In genomic region chr6:170128346-170128745, GRCh38 we compare ENCODE assay signal across 30 cellular contexts.
DNase-seq lines count a peak whose midpoint lies in the region; ATAC-seq, FAIRE-seq and TF ChIP-seq lines count a peak whose summit lies in the region.
"Had no signal": no experiment of that assay in that cellular context is flagged by ENCODE, and none has a peak within 500 bp of the region (broad histone marks: within the 10 kb centered on the region; RNA-seq: fewer than 3 reads in every experiment).

No MANE protein-coding gene starts in this region.

- H3K27me3 Mint-ChIP-seq in CD14-positive monocyte (ENCODE audit: low read depth in 3 of 3): peaks cover 3 to 6% (median 3%) of the 10 kb centered on the region in 3 donors
- H3K27me3 Mint-ChIP-seq in Calu3 (ENCODE audit: unreplicated experiment): no peaks in the 10 kb centered on the region

- WGBS in suprapubic skin: 91% methylated on average over 10 of the region's 10 CpGs

- peaks cover 6% of the 10 kb centered on the region for H3K27me3 ChIP-seq in suprapubic skin
- H3K27me3 ChIP-seq: thyroid gland had no signal

- BruUV-seq in Calu3 (replicated peaks; lab: Mats Ljungman, UMichigan): no TSS peak

- H3K36me3 ChIP-seq in kidney (ENCODE audit: control insufficient read depth in 1 of 2, insufficient read depth in 2 of 2, low read length in 2 of 2) (no peaks in the 10 kb centered on the region), suprapubic skin (no peaks in the 10 kb centered on the region), mucosa of descending colon (ENCODE audit: low read depth) (no peaks in the 10 kb centered on the region)
- H3K36me3 ChIP-seq: thyroid gland had no signal

- no peak for FAIRE-seq in kidney (lab: Jason Lieb, UNC)
- FAIRE-seq: HepG2, TTC549 had no signal

- H3K4me1 Mint-ChIP-seq in CD14-positive monocyte (no peaks in the 10 kb centered on the region), Calu3 (ENCODE audit: low read depth, unreplicated experiment) (no peaks in the 10 kb centered on the region)
- H3K4me1 Mint-ChIP-seq: T-helper 17 cell had no signal

- peak; percentile 15 for DNase-seq in CD14-positive monocyte (ENCODE audit: low spot score)
- peak; percentile 28 for DNase-seq in activated CD8-positive, alpha-beta memory T cell treated with anti-CD3 and anti-CD28 coated beads, Interleukin-2, amount 50 U/mL, for 48 hours
- DNase-seq in kidney: peak; percentile 37
- DNase-seq in suprapubic skin (ENCODE audit: low spot score in 2 of 2): peak; percentile 13 to 65
- no peak for DNase-seq in mucosa of descending colon
- DNase-seq in Calu3: no peak
- no peak for DNase-seq in pons (ENCODE audit: low spot score)
- DNase-seq: anterior cingulate cortex; C1 segment of cervical spinal cord; Caco-2; DMS79; effector memory CD4-positive, alpha-beta T cell; erythroblast; GF-D8; Karpas-422; midbrain; NCI-H1417 treated with DMSO at 0.1 percent for 48 hours; NCI-H2081 treated with DMSO at 0.1 percent for 48 hours; NCI-H226; NCI-H526 treated with DMSO at 0.1 percent for 48 hours; PC-3; SK-N-SH; stimulated activated naive CD4-positive, alpha-beta T cell treated with Interleukin-2 at 50 U/mL for 16 hours; T-helper 17 cell; thyroid gland had no signal

- H3K4me3 Mint-ChIP-seq in CD14-positive monocyte (no peak overlapping the region), Calu3 (ENCODE audit: low read depth, unreplicated experiment) (no peak overlapping the region)
- H3K4me3 Mint-ChIP-seq: activated naive CD8-positive, alpha-beta T cell; naive thymus-derived CD4-positive, alpha-beta T cell; T-helper 17 cell had no signal

- peaks cover 0 to 2% of the 10 kb centered on the region in 2 donors for H3K4me1 ChIP-seq in kidney (ENCODE audit: control insufficient read depth in 1 of 2, insufficient read depth in 1 of 2, low read depth in 1 of 2, low read length in 2 of 2)
- H3K4me1 ChIP-seq in suprapubic skin: peaks cover 17% of the 10 kb centered on the region
- H3K4me1 ChIP-seq in mucosa of descending colon (ENCODE audit: low read depth): no peaks in the 10 kb centered on the region

- TF ChIP-seq EP300 in suprapubic skin (IDR thresholded peaks at IDR 0.05): no peak

- no peak for TF ChIP-seq POLR2A in suprapubic skin (IDR thresholded peaks at IDR 0.05)

- ATAC-seq in mucosa of descending colon: no peak
- ATAC-seq: HepG2; naive thymus-derived CD4-positive, alpha-beta T cell; PC-3; T-helper 17 cell had no signal

- H3K9ac ChIP-seq in kidney (ENCODE audit: low read length in 2 of 2): no peak overlapping the region
- H3K9ac ChIP-seq: SK-N-SH had no signal

- H3K4me3 ChIP-seq in kidney (ENCODE audit: low read length in 2 of 2) (no peak overlapping the region), suprapubic skin (no peak overlapping the region), mucosa of descending colon (no peak overlapping the region)
- H3K4me3 ChIP-seq: coronary artery, thyroid gland had no signal

- no peaks in the 10 kb centered on the region for H3K36me3 Mint-ChIP-seq in CD14-positive monocyte
- no peaks in the 10 kb centered on the region for H3K36me3 Mint-ChIP-seq in Calu3 (ENCODE audit: insufficient read depth, unreplicated experiment)
- H3K36me3 Mint-ChIP-seq: activated naive CD8-positive, alpha-beta T cell; naive thymus-derived CD4-positive, alpha-beta T cell had no signal

- H3K9me3 Mint-ChIP-seq in CD14-positive monocyte (peaks cover 0 to 3% (median 0%) of the 10 kb centered on the region in 7 donors), Calu3 (ENCODE audit: low read depth, unreplicated experiment) (no peaks in the 10 kb centered on the region)

- no peak for TF ChIP-seq CTCF in CD14-positive monocyte (IDR thresholded peaks at IDR 0.05)
- no peak for TF ChIP-seq CTCF in kidney (IDR thresholded peaks at IDR 0.05; ENCODE audit: borderline replicate concordance, extremely low read depth, insufficient read depth)
- TF ChIP-seq CTCF in suprapubic skin (IDR thresholded peaks at IDR 0.05): no peak
- no peak for TF ChIP-seq CTCF in mucosa of descending colon (IDR thresholded peaks at IDR 0.05)
- TF ChIP-seq CTCF in Calu3 (IDR thresholded peaks at IDR 0.05; ENCODE audit: unreplicated experiment): no peak

- H3K27ac ChIP-seq in kidney (ENCODE audit: low read depth in 2 of 2, low read length in 2 of 2): no peak overlapping the region
- H3K27ac ChIP-seq in suprapubic skin: no peak overlapping the region
- H3K27ac ChIP-seq: coronary artery, thyroid gland had no signal

- CTCF ChIA-PET in Calu3 (lab: Charles Lee): interaction anchor here (0.6 kb wide), 1 partner anchor 39 kb away, joined by 3 read pairs; no protein-coding TSS in a partner anchor

- peak overlapping the region in 1 of 7 donors; percentile 43 for H3K27ac Mint-ChIP-seq in CD14-positive monocyte
- H3K27ac Mint-ChIP-seq in Calu3 (ENCODE audit: unreplicated experiment): no peak overlapping the region
- H3K27ac Mint-ChIP-seq: activated naive CD8-positive, alpha-beta T cell; naive thymus-derived CD4-positive, alpha-beta T cell; T-helper 17 cell had no signal

- intact Hi-C loops in CD14-positive monocyte (cut with micrococcal nuclease): no loop called here
- intact Hi-C loops in kidney (cut with DNase I): no loop called here
- intact Hi-C loops in mucosa of descending colon (cut with DNase I, micrococcal nuclease): no loop called here
- intact Hi-C loops in Calu3 (cut with micrococcal nuclease; ENCODE audit: unreplicated experiment): no loop called here

- H3K9me3 ChIP-seq in kidney (ENCODE audit: control insufficient read depth in 1 of 2, low read length in 2 of 2) (no peaks in the 10 kb centered on the region), suprapubic skin (no peaks in the 10 kb centered on the region), mucosa of descending colon (no peaks in the 10 kb centered on the region)
- H3K9me3 ChIP-seq: Caco-2, thyroid gland had no signal

Comparison
In these comparisons a context has a peak if more than half of its experiments do, and no peak if none do; other contexts are left out.
1. DNase-seq: peak in CD14-positive monocyte (single experiment), activated CD8-positive, alpha-beta memory T cell treated with anti-CD3 and anti-CD28 coated beads, Interleukin-2, amount 50 U/mL, for 48 hours (single experiment), kidney (single experiment) and suprapubic skin (2 of 2); none in mucosa of descending colon (0 of 3), Calu3 (single experiment) and pons (single experiment).